In the genomic region with DNA sequence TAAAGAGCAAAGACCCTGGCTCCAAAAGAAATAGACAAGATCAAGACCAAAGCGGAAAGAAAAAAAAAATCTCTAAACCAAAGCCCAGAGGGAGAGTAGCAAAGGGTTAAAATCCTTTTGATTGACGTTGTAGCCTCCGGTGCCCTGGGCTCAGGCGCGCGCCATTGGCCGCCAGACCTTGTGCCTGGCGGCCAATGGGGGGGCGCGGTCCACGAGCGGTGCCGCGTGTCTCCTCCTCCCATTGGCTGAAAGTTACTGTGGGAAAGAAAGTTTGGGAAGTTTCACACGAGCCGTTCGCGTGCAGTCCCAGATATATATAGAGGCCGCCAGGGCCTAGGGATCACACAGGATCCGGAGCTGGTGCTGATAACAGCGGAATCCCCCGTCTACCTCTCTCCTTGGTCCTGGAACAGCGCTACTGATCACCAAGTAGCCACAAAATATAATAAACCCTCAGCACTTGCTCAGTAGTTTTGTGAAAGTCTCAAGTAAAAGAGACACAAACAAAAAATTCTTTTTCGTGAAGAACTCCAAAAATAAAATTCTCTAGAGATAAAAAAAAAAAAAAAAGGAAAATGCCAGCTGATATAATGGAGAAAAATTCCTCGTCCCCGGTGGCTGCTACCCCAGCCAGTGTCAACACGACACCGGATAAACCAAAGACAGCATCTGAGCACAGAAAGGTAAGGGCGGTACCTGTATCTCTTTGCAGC, we compare ENCODE assay signal across 2 cellular contexts.
TF ChIP-seq lines count a peak whose summit lies in the region.

A gene with protein sequence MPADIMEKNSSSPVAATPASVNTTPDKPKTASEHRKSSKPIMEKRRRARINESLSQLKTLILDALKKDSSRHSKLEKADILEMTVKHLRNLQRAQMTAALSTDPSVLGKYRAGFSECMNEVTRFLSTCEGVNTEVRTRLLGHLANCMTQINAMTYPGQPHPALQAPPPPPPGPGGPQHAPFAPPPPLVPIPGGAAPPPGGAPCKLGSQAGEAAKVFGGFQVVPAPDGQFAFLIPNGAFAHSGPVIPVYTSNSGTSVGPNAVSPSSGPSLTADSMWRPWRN (plus strand): TSS at position 343 of the 713 bp plus-strand sequence. CDS start 233 bp downstream, at position 576.

TF ChIP-seq in WTC11, 78 proteins besides CTCF, POLR2A, EP300 and RAD21 (continued from another document):
- TF ChIP-seq, protein P1, sequence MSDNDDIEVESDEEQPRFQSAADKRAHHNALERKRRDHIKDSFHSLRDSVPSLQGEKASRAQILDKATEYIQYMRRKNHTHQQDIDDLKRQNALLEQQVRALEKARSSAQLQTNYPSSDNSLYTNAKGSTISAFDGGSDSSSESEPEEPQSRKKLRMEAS (CRISPR knock-in tag; IDR thresholded peaks at IDR 0.05) = peak; percentile 37; the same call in 1 of the 2 replicates
- TF ChIP-seq ZNF232 (CRISPR knock-in tag; IDR thresholded peaks at IDR 0.05) = peak; percentile 72; the same call in 1 of the 2 replicates
- TF ChIP-seq, protein P2, sequence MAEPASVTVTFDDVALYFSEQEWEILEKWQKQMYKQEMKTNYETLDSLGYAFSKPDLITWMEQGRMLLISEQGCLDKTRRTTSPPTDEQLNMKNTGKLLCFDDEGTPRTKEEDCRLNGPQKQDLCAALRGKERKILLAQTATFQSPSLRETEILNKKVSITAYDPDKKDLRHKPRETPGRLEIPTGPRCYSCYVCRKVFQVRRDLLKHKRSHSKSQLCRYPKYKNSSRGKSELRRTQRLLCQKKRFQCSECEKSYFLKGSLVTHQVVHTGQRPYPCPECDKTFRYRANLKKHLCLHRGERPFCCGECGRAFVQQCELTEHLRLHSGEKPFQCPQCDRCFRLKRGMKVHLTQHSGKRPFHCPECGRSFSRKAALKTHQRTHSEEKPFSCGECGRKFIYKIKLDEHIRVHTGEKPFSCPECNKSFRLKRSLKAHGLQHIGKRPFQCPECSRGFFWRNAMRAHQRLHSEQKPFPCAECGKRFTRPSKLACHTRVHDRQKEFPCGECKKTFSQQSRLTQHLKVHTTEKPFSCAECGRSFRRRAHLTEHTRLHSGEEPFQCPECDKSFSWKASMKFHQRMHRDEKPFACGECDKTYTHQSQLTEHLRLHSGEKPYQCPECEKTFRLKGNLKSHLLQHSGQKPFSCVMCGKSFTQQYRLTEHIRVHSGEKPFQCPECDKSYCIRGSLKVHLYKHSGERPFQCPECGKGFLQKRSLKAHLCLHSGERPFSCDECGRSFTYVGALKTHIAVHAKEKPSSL (CRISPR knock-in tag; conservative IDR thresholded peaks at IDR 0.05) = peak; percentile 79; the same call in 1 of the 2 replicates

TF ChIP-seq in HepG2, 621 proteins besides CTCF, POLR2A, EP300 and RAD21 (continued from another document and continues in another):
- TF ChIP-seq, protein P3, sequence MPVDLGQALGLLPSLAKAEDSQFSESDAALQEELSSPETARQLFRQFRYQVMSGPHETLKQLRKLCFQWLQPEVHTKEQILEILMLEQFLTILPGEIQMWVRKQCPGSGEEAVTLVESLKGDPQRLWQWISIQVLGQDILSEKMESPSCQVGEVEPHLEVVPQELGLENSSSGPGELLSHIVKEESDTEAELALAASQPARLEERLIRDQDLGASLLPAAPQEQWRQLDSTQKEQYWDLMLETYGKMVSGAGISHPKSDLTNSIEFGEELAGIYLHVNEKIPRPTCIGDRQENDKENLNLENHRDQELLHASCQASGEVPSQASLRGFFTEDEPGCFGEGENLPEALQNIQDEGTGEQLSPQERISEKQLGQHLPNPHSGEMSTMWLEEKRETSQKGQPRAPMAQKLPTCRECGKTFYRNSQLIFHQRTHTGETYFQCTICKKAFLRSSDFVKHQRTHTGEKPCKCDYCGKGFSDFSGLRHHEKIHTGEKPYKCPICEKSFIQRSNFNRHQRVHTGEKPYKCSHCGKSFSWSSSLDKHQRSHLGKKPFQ (CRISPR knock-in tag; IDR thresholded peaks at IDR 0.05; ENCODE audit: insufficient replicate concordance) = peak; percentile 67
- TF ChIP-seq, protein P4, sequence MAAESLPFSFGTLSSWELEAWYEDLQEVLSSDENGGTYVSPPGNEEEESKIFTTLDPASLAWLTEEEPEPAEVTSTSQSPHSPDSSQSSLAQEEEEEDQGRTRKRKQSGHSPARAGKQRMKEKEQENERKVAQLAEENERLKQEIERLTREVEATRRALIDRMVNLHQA (CRISPR knock-in tag; IDR thresholded peaks at IDR 0.05) = no peak
- no peak for TF ChIP-seq ZNF451 (CRISPR knock-in tag; IDR thresholded peaks at IDR 0.05)
- TF ChIP-seq SMARCC2 (IDR thresholded peaks at IDR 0.05) = no peak
- 0 out of 2 replicates have a peak, but pooled peaks have one; percentile 40 for TF ChIP-seq ZNF543 (CRISPR knock-in tag; IDR thresholded peaks at IDR 0.05)
- peak; percentile 69; the same call in 1 of the 2 replicates for TF ChIP-seq ZBTB38 (CRISPR knock-in tag; IDR thresholded peaks at IDR 0.05)
- no peak for TF ChIP-seq GPN1 (CRISPR knock-in tag; IDR thresholded peaks at IDR 0.05; ENCODE audit: borderline replicate concordance)
- TF ChIP-seq KLF6 (CRISPR knock-in tag; IDR thresholded peaks at IDR 0.05) = peak; percentile 93
- peak; percentile 65 for TF ChIP-seq ISL2 (CRISPR knock-in tag; IDR thresholded peaks at IDR 0.05)
- TF ChIP-seq MIER2 (CRISPR knock-in tag; IDR thresholded peaks at IDR 0.05) = peak; percentile 67; the same call in 1 of the 2 replicates
- TF ChIP-seq, protein P5, sequence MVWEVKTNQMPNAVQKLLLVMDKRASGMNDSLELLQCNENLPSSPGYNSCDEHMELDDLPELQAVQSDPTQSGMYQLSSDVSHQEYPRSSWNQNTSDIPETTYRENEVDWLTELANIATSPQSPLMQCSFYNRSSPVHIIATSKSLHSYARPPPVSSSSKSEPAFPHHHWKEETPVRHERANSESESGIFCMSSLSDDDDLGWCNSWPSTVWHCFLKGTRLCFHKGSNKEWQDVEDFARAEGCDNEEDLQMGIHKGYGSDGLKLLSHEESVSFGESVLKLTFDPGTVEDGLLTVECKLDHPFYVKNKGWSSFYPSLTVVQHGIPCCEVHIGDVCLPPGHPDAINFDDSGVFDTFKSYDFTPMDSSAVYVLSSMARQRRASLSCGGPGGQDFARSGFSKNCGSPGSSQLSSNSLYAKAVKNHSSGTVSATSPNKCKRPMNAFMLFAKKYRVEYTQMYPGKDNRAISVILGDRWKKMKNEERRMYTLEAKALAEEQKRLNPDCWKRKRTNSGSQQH (CRISPR knock-in tag; IDR thresholded peaks at IDR 0.05; ENCODE audit: low read depth) = no peak; the same call in 1 of the 2 replicates
- TF ChIP-seq ZNF563 (CRISPR knock-in tag; IDR thresholded peaks at IDR 0.05) = peak; percentile 39; the same call in 1 of the 2 replicates
- peak; percentile 51; the same call in 1 of the 2 replicates for TF ChIP-seq FOXA3 (CRISPR knock-in tag; IDR thresholded peaks at IDR 0.05)
- TF ChIP-seq FOSL2 (CRISPR knock-in tag; IDR thresholded peaks at IDR 0.05) = peak; percentile 72
- no peak for TF ChIP-seq ZSCAN20 (CRISPR knock-in tag; IDR thresholded peaks at IDR 0.05; ENCODE audit: borderline replicate concordance)
- TF ChIP-seq RFX3 (CRISPR knock-in tag; IDR thresholded peaks at IDR 0.05) = no peak
- peak; percentile 75 for TF ChIP-seq PITX1 (CRISPR knock-in tag; IDR thresholded peaks at IDR 0.05)
- TF ChIP-seq, protein P6, sequence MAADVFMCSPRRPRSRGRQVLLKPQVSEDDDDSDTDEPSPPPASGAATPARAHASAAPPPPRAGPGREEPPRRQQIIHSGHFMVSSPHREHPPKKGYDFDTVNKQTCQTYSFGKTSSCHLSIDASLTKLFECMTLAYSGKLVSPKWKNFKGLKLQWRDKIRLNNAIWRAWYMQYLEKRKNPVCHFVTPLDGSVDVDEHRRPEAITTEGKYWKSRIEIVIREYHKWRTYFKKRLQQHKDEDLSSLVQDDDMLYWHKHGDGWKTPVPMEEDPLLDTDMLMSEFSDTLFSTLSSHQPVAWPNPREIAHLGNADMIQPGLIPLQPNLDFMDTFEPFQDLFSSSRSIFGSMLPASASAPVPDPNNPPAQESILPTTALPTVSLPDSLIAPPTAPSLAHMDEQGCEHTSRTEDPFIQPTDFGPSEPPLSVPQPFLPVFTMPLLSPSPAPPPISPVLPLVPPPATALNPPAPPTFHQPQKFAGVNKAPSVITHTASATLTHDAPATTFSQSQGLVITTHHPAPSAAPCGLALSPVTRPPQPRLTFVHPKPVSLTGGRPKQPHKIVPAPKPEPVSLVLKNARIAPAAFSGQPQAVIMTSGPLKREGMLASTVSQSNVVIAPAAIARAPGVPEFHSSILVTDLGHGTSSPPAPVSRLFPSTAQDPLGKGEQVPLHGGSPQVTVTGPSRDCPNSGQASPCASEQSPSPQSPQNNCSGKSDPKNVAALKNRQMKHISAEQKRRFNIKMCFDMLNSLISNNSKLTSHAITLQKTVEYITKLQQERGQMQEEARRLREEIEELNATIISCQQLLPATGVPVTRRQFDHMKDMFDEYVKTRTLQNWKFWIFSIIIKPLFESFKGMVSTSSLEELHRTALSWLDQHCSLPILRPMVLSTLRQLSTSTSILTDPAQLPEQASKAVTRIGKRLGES (CRISPR knock-in tag; IDR thresholded peaks at IDR 0.05; ENCODE audit: borderline replicate concordance) = peak; percentile 88
- TF ChIP-seq, protein P7, sequence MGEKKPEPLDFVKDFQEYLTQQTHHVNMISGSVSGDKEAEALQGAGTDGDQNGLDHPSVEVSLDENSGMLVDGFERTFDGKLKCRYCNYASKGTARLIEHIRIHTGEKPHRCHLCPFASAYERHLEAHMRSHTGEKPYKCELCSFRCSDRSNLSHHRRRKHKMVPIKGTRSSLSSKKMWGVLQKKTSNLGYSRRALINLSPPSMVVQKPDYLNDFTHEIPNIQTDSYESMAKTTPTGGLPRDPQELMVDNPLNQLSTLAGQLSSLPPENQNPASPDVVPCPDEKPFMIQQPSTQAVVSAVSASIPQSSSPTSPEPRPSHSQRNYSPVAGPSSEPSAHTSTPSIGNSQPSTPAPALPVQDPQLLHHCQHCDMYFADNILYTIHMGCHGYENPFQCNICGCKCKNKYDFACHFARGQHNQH (CRISPR knock-in tag; IDR thresholded peaks at IDR 0.05) = peak; percentile 88
- TF ChIP-seq NRL (CRISPR knock-in tag; IDR thresholded peaks at IDR 0.05; ENCODE audit: borderline replicate concordance) = 0 out of 2 replicates have a peak, but pooled peaks have one; percentile 43
- TF ChIP-seq, protein P8, sequence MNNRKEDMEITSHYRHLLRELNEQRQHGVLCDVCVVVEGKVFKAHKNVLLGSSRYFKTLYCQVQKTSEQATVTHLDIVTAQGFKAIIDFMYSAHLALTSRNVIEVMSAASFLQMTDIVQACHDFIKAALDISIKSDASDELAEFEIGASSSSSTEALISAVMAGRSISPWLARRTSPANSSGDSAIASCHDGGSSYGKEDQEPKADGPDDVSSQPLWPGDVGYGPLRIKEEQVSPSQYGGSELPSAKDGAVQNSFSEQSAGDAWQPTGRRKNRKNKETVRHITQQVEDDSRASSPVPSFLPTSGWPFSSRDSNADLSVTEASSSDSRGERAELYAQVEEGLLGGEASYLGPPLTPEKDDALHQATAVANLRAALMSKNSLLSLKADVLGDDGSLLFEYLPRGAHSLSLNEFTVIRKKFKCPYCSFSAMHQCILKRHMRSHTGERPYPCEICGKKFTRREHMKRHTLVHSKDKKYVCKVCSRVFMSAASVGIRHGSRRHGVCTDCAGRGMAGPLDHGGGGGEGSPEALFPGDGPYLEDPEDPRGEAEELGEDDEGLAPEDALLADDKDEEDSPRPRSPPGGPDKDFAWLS (CRISPR knock-in tag; IDR thresholded peaks at IDR 0.05; ENCODE audit: borderline replicate concordance) = no peak
- TF ChIP-seq, protein P9, sequence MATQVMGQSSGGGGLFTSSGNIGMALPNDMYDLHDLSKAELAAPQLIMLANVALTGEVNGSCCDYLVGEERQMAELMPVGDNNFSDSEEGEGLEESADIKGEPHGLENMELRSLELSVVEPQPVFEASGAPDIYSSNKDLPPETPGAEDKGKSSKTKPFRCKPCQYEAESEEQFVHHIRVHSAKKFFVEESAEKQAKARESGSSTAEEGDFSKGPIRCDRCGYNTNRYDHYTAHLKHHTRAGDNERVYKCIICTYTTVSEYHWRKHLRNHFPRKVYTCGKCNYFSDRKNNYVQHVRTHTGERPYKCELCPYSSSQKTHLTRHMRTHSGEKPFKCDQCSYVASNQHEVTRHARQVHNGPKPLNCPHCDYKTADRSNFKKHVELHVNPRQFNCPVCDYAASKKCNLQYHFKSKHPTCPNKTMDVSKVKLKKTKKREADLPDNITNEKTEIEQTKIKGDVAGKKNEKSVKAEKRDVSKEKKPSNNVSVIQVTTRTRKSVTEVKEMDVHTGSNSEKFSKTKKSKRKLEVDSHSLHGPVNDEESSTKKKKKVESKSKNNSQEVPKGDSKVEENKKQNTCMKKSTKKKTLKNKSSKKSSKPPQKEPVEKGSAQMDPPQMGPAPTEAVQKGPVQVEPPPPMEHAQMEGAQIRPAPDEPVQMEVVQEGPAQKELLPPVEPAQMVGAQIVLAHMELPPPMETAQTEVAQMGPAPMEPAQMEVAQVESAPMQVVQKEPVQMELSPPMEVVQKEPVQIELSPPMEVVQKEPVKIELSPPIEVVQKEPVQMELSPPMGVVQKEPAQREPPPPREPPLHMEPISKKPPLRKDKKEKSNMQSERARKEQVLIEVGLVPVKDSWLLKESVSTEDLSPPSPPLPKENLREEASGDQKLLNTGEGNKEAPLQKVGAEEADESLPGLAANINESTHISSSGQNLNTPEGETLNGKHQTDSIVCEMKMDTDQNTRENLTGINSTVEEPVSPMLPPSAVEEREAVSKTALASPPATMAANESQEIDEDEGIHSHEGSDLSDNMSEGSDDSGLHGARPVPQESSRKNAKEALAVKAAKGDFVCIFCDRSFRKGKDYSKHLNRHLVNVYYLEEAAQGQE (IDR thresholded peaks at IDR 0.05; ENCODE audit: borderline replicate concordance in 1 of 2, low read depth in 1 of 2, low read length in 2 of 2) = peak in 1 of 2 experiments; percentile 93; a peak in 2 of 4 replicates
- TF ChIP-seq, protein P10, sequence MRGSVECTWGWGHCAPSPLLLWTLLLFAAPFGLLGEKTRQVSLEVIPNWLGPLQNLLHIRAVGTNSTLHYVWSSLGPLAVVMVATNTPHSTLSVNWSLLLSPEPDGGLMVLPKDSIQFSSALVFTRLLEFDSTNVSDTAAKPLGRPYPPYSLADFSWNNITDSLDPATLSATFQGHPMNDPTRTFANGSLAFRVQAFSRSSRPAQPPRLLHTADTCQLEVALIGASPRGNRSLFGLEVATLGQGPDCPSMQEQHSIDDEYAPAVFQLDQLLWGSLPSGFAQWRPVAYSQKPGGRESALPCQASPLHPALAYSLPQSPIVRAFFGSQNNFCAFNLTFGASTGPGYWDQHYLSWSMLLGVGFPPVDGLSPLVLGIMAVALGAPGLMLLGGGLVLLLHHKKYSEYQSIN (CRISPR knock-in tag; IDR thresholded peaks at IDR 0.05; ENCODE audit: borderline replicate concordance) = no peak
- peak; percentile 91 for TF ChIP-seq SPEN (CRISPR knock-in tag; IDR thresholded peaks at IDR 0.05; ENCODE audit: low read depth)
- 0 out of 2 replicates have a peak, but pooled peaks have one; percentile 20 for TF ChIP-seq ZNF180 (CRISPR knock-in tag; IDR thresholded peaks at IDR 0.05; ENCODE audit: borderline replicate concordance, low read depth)
- TF ChIP-seq, protein P11, sequence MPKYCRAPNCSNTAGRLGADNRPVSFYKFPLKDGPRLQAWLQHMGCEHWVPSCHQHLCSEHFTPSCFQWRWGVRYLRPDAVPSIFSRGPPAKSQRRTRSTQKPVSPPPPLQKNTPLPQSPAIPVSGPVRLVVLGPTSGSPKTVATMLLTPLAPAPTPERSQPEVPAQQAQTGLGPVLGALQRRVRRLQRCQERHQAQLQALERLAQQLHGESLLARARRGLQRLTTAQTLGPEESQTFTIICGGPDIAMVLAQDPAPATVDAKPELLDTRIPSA (CRISPR knock-in tag; IDR thresholded peaks at IDR 0.05; ENCODE audit: borderline replicate concordance) = no peak
- 0 out of 2 replicates have a peak, but pooled peaks have one; percentile 60 for TF ChIP-seq ARID2 (CRISPR knock-in tag; IDR thresholded peaks at IDR 0.05; ENCODE audit: borderline replicate concordance)
- peak; percentile 67; the same call in 1 of the 2 replicates for TF ChIP-seq REPIN1 (CRISPR knock-in tag; IDR thresholded peaks at IDR 0.05; ENCODE audit: borderline replicate concordance, low read depth)
- TF ChIP-seq, protein P12, sequence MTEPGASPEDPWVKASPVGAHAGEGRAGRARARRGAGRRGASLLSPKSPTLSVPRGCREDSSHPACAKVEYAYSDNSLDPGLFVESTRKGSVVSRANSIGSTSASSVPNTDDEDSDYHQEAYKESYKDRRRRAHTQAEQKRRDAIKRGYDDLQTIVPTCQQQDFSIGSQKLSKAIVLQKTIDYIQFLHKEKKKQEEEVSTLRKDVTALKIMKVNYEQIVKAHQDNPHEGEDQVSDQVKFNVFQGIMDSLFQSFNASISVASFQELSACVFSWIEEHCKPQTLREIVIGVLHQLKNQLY (CRISPR knock-in tag; IDR thresholded peaks at IDR 0.05) = peak; percentile 92
